9 cellular contexts compared by ENCODE assay signal in genomic region chr16:67548265-67549126, GRCh38. TPM values are rescaled to one million over a fixed set of nuclear protein-coding genes. Genes with fewer than 3 reads are reported as not detected.
DNase-seq lines count a peak whose midpoint lies in the region; ATAC-seq, FAIRE-seq and TF ChIP-seq lines count a peak whose summit lies in the region.
"Had no signal": no experiment of that assay in that cellular context is flagged by ENCODE, and none has a peak within 500 bp of the region (broad histone marks: within the 10 kb centered on the region; RNA-seq: fewer than 3 reads in every experiment).

No MANE protein-coding gene starts in this region.

- no peak overlapping the region for H3K4me3 Mint-ChIP-seq in activated naive CD8-positive, alpha-beta T cell

- intact Hi-C loops in sigmoid colon (cut with DNase I): loop anchor here (5.0 kb wide), 1 partner anchor 119 kb away; the partner anchor contains the start of genes C16orf86 and ENKD1

- TF ChIP-seq POLR2A in GM19099 (IDR thresholded peaks at IDR 0.05; ENCODE audit: extremely low read depth, insufficient read length, low read depth) (peak; percentile 4), sigmoid colon (IDR thresholded peaks at IDR 0.05) (no peak), GM12892 (IDR thresholded peaks at IDR 0.05; ENCODE audit: low read depth, low read length) (no peak)

- H3K27me3 Mint-ChIP-seq in activated naive CD8-positive, alpha-beta T cell: no peaks in the 10 kb centered on the region

- H3K4me3 ChIP-seq in sigmoid colon: no peak overlapping the region

- no peaks in the 10 kb centered on the region for H3K9me3 Mint-ChIP-seq in activated naive CD8-positive, alpha-beta T cell (ENCODE audit: low read depth)

- DNase-seq in sigmoid colon (peak; percentile 58), GM12892 (ENCODE audit: insufficient read length) (no peak), inferior parietal cortex (ENCODE audit: extremely low spot score) (no peak), nucleus accumbens (lab: John Stamatoyannopoulos, UW) (no peak)
- DNase-seq in stimulated activated naive CD4-positive, alpha-beta T cell treated with Interleukin-2 at 50 U/mL for 16 hours (lab: John Stamatoyannopoulos, UW): no peak

- peaks cover 3% of the 10 kb centered on the region for H3K36me3 Mint-ChIP-seq in activated naive CD8-positive, alpha-beta T cell

- H3K4me1 Mint-ChIP-seq in activated naive CD8-positive, alpha-beta T cell (ENCODE audit: low read depth): peaks cover 40% of the 10 kb centered on the region

- peaks cover 14 to 53% (median 31%) of the 10 kb centered on the region in 4 donors for H3K36me3 ChIP-seq in sigmoid colon

- H3K9me3 ChIP-seq in sigmoid colon: no peaks in the 10 kb centered on the region

- 79 to 95% methylated on average over 4 of the region's 4 CpGs for WGBS in sigmoid colon, 2 donors

- no peak for FAIRE-seq in GM12892 (lab: Jason Lieb, UNC)
- FAIRE-seq: TTC549 had no signal

- H3K4me1 ChIP-seq in sigmoid colon: peaks cover 0 to 24% (median 12%) of the 10 kb centered on the region in 4 donors

- TF ChIP-seq CTCF in sigmoid colon (IDR thresholded peaks at IDR 0.05): no peak

- peak; percentile 47 for ATAC-seq in HG03342 (IDR thresholded peaks at IDR 0.05; ENCODE audit: unreplicated experiment)

- H3K27me3 ChIP-seq in sigmoid colon: no peaks in the 10 kb centered on the region

- TF ChIP-seq EP300 in sigmoid colon (IDR thresholded peaks at IDR 0.05): no peak

- H3K27ac Mint-ChIP-seq in activated naive CD8-positive, alpha-beta T cell: peak overlapping the region; percentile 87

- H3K27ac ChIP-seq in sigmoid colon: peak overlapping the region in 1 of 4 donors; percentile 50

RNA-seq across cellular contexts. Expression of gene CTCF, which starts 13.8 kb away (rescaled TPM):
- total RNA-seq in sigmoid colon: 10 to 100 TPM; 29.2 to 45.7 (median 35.8) TPM
- 10 to 100 TPM; 25.8 to 28.8 (median 27.5) TPM for polyA plus RNA-seq in sigmoid colon
- polyA plus RNA-seq in GM12892 (2012; ENCODE audit: missing spikeins): 25.9 TPM

RNA-seq across cellular contexts. Expression of gene RIPOR1, which starts 19.9 kb away (rescaled TPM):
- 10 to 100 TPM; 23.9 to 60.9 (median 35.2) TPM for total RNA-seq in sigmoid colon
- 10 to 100 TPM; 10.2 to 26.7 (median 11.8) TPM for polyA plus RNA-seq in sigmoid colon
- 9.3 TPM for polyA plus RNA-seq in GM12892 (2012; ENCODE audit: missing spikeins)
